ENCODE assay signal across 9 cellular contexts in genomic region chr4:38131371-38132139, GRCh38.
DNase-seq lines count a peak whose midpoint lies in the region; ATAC-seq and TF ChIP-seq lines count a peak whose summit lies in the region.
"Had no signal": no experiment of that assay in that cellular context is flagged by ENCODE, and none has a peak within 500 bp of the region (broad histone marks: within the 10 kb centered on the region; RNA-seq: fewer than 3 reads in every experiment).

No MANE protein-coding gene starts in this region.

- H3K27ac ChIP-seq in urinary bladder (ENCODE audit: low read depth): peak overlapping the region; percentile 64

- H3K9me3 Mint-ChIP-seq in activated CD8-positive, alpha-beta T cell treated with anti-CD3 and anti-CD28 coated beads, Interleukin-2, amount 10 ng/mL, durations not matched to agents 7 days and 5 days (ENCODE audit: insufficient read depth): no peaks in the 10 kb centered on the region
- no peaks in the 10 kb centered on the region for H3K9me3 Mint-ChIP-seq in progenitor cell of endocrine pancreas (ENCODE audit: low read depth)

- H3K4me1 ChIP-seq in endocrine pancreas (ENCODE audit: control insufficient read depth, insufficient read depth, low read length): peaks cover 18% of the 10 kb centered on the region
- H3K4me1 ChIP-seq in urinary bladder (ENCODE audit: insufficient read depth): no peaks in the 10 kb centered on the region

- no peak for TF ChIP-seq CTCF in progenitor cell of endocrine pancreas (IDR thresholded peaks at IDR 0.05; ENCODE audit: unreplicated experiment)

- H3K4me3 Mint-ChIP-seq in activated CD8-positive, alpha-beta T cell treated with anti-CD3 and anti-CD28 coated beads, Interleukin-2, amount 10 ng/mL, durations not matched to agents 7 days and 5 days: peak overlapping the region; percentile 51
- peak overlapping the region; percentile 31 for H3K4me3 Mint-ChIP-seq in progenitor cell of endocrine pancreas (ENCODE audit: low read depth)

- ATAC-seq in HG03175 (IDR thresholded peaks at IDR 0.05; ENCODE audit: unreplicated experiment) (peak; percentile 32), HG02981 (IDR thresholded peaks at IDR 0.05; ENCODE audit: unreplicated experiment) (no peak)
- peak; percentile 54 for ATAC-seq in activated CD8-positive, alpha-beta T cell treated with anti-CD3 and anti-CD28 coated beads, Interleukin-2, amount 10 ng/mL, durations not matched to agents 7 days and 5 days

- peak overlapping the region; percentile 85 for H3K27ac Mint-ChIP-seq in activated CD8-positive, alpha-beta T cell treated with anti-CD3 and anti-CD28 coated beads, Interleukin-2, amount 10 ng/mL, durations not matched to agents 7 days and 5 days
- peak overlapping the region; percentile 97 for H3K27ac Mint-ChIP-seq in progenitor cell of endocrine pancreas

- H3K9me3 ChIP-seq in endocrine pancreas (ENCODE audit: control insufficient read depth, low read length): no peaks in the 10 kb centered on the region

- CTCF ChIA-PET in activated CD8-positive, alpha-beta T cell treated with anti-CD3 and anti-CD28 coated beads, Interleukin-2, amount 10 ng/mL, durations not matched to agents 7 days and 5 days (lab: Charles Lee): interaction anchor here (1.0 to 3.0 kb wide), 11 partner anchors 13 to 543 kb away, joined by 3 to 14 read pairs (median 5); no protein-coding TSS in a partner anchor

- 55% methylated on average over 12 of the region's 12 CpGs for WGBS in urinary bladder

- peaks cover 77% of the 10 kb centered on the region for H3K36me3 Mint-ChIP-seq in activated CD8-positive, alpha-beta T cell treated with anti-CD3 and anti-CD28 coated beads, Interleukin-2, amount 10 ng/mL, durations not matched to agents 7 days and 5 days (ENCODE audit: low read depth)
- H3K36me3 Mint-ChIP-seq in progenitor cell of endocrine pancreas (ENCODE audit: insufficient read depth): peaks cover 18% of the 10 kb centered on the region

- H3K36me3 ChIP-seq in endocrine pancreas (ENCODE audit: control insufficient read depth, insufficient read depth, low read length) (no peaks in the 10 kb centered on the region), urinary bladder (ENCODE audit: insufficient read depth) (peaks cover 2% of the 10 kb centered on the region)

- H3K4me1 Mint-ChIP-seq in activated CD8-positive, alpha-beta T cell treated with anti-CD3 and anti-CD28 coated beads, Interleukin-2, amount 10 ng/mL, durations not matched to agents 7 days and 5 days (ENCODE audit: low read depth): peaks cover 63% of the 10 kb centered on the region
- H3K4me1 Mint-ChIP-seq in progenitor cell of endocrine pancreas (ENCODE audit: low read depth): peaks cover 71% of the 10 kb centered on the region

- H3K27me3 Mint-ChIP-seq in activated CD8-positive, alpha-beta T cell treated with anti-CD3 and anti-CD28 coated beads, Interleukin-2, amount 10 ng/mL, durations not matched to agents 7 days and 5 days (ENCODE audit: low read depth): no peaks in the 10 kb centered on the region
- H3K27me3 Mint-ChIP-seq in progenitor cell of endocrine pancreas: no peaks in the 10 kb centered on the region

- POLR2A ChIA-PET in activated CD8-positive, alpha-beta T cell treated with anti-CD3 and anti-CD28 coated beads, Interleukin-2, amount 10 ng/mL, durations not matched to agents 7 days and 5 days (lab: Charles Lee): interaction anchor here (0.6 to 1.8 kb wide), 6 partner anchors 13 to 187 kb away, joined by 3 to 5 read pairs (median 3); no protein-coding TSS in a partner anchor

- peak; percentile 37 for DNase-seq in Daoy (ENCODE audit: low read depth)
- peak; percentile 80 for DNase-seq in activated CD8-positive, alpha-beta T cell treated with anti-CD3 and anti-CD28 coated beads, Interleukin-2, amount 10 ng/mL, durations not matched to agents 7 days and 5 days
- DNase-seq in progenitor cell of endocrine pancreas (ENCODE audit: low spot score, unreplicated experiment): no peak
- DNase-seq in putamen (ENCODE audit: low spot score): no peak
- DNase-seq: left cardiac atrium had no signal

- H3K9ac ChIP-seq in endocrine pancreas (ENCODE audit: control insufficient read depth, insufficient read depth, low read length): no peak overlapping the region

- H3K4me3 ChIP-seq in endocrine pancreas (ENCODE audit: control insufficient read depth, insufficient read depth, low read length): peak overlapping the region; percentile 14
- H3K4me3 ChIP-seq in urinary bladder (ENCODE audit: low read depth, low read length): no peak overlapping the region

- H3K27me3 ChIP-seq in endocrine pancreas (ENCODE audit: control insufficient read depth, insufficient read depth, low read length): no peaks in the 10 kb centered on the region

Comparison
In these comparisons a context has a peak if more than half of its experiments do, and no peak if none do; other contexts are left out.
1. DNase-seq: peak in Daoy (single experiment) and activated CD8-positive, alpha-beta T cell treated with anti-CD3 and anti-CD28 coated beads, Interleukin-2, amount 10 ng/mL, durations not matched to agents 7 days and 5 days (single experiment); none in progenitor cell of endocrine pancreas (single experiment) and putamen (single experiment).